In the genomic region with DNA sequence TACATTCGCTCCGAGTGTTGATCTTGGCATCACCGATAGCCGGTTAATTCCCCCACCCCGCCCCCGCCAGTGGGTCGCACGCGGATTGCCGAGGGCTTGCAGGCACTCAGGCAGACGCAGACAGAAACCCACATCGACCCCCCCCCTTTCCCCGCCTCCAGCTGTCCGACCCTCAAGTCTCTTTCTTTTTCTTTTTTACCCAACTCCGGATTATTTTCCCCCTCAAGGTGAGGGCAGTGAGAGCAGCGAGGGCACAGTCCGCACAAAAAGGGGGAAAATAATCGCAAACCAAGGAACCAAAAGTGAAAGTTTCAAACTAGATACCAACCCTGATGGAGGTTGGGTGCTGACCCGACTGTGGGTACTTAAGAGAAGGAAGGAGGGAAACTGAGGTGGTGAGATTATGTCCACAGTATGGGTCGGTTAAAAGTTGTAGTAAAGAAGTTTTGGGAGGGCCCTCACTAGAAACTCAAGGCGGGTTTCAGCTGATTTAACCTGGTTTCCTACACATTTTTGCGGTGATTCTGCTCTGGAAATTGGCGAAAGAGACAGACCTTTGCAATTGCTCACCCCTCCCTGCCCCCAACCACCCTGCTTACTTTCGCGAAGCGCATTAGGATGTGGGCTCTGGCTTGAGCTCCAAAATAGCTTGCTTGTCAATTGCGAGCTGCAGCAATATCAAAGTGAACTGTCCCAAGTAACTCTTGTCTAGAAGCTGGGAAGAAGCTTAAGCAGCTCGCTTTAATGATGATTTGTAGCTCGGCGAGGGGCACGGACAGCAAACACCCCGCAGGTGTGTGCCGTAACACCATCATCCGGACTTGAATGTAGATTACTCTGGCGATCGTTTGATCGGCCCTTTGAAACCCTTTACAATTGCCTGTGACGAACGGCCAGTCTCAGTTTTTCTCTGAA, we compare ENCODE assay signal across 7 cellular contexts. TPM values are rescaled to one million over a fixed set of nuclear protein-coding genes. Genes with fewer than 3 reads are reported as not detected.
DNase-seq lines count a peak whose midpoint lies in the region; ATAC-seq and TF ChIP-seq lines count a peak whose summit lies in the region.

No MANE protein-coding gene starts in this region.

- H3K36me3 Mint-ChIP-seq in activated CD8-positive, alpha-beta T cell treated with anti-CD3 and anti-CD28 coated beads for 36 hours (ENCODE audit: low read depth), result peaks cover 20% of the 10 kb centered on the region
- H3K36me3 Mint-ChIP-seq in immature natural killer cell, result peaks cover 0 to 17% (median 16%) of the 10 kb centered on the region in 3 donors

- H3K27me3 ChIP-seq in HUES48 (ENCODE audit: control insufficient read depth, insufficient read depth, low read length), result peaks cover 60% of the 10 kb centered on the region
- peaks cover 4 to 100% (median 89%) of the 10 kb centered on the region in 7 donors for H3K27me3 ChIP-seq in spleen (replicated peaks in 1 of 7)
- no peaks in the 10 kb centered on the region for H3K27me3 ChIP-seq in SJCRH30

- no peaks in the 10 kb centered on the region for H3K9me3 ChIP-seq in HUES48 (ENCODE audit: control insufficient read depth, insufficient read depth, low read length)
- peaks cover 0 to 19% (median 0%) of the 10 kb centered on the region in 8 donors for H3K9me3 ChIP-seq in spleen
- H3K9me3 ChIP-seq in SJCRH30 (replicated peaks), result no peaks in the 10 kb centered on the region

- peaks cover 21% of the 10 kb centered on the region for H3K4me1 Mint-ChIP-seq in activated CD8-positive, alpha-beta T cell treated with anti-CD3 and anti-CD28 coated beads for 36 hours (ENCODE audit: low read depth)
- peaks cover 13 to 18% of the 10 kb centered on the region in 2 donors for H3K4me1 Mint-ChIP-seq in immature natural killer cell

- no peak for TF ChIP-seq CTCF in activated CD8-positive, alpha-beta T cell treated with anti-CD3 and anti-CD28 coated beads for 36 hours (IDR thresholded peaks at IDR 0.05)
- TF ChIP-seq CTCF in spleen (IDR thresholded peaks at IDR 0.05 in 8 of 11, conservative IDR thresholded peaks at IDR 0.05 in 3 of 11), result no peak

- H3K4me3 ChIP-seq in HUES48 (ENCODE audit: low read depth, low read length), result peak overlapping the region; percentile 65
- peak overlapping the region; percentile 0 to 64 (median 42) for H3K4me3 ChIP-seq in spleen
- H3K4me3 ChIP-seq in SJCRH30, result no peak overlapping the region

- peaks cover 88% of the 10 kb centered on the region for H3K27me3 Mint-ChIP-seq in activated CD8-positive, alpha-beta T cell treated with anti-CD3 and anti-CD28 coated beads for 36 hours
- H3K27me3 Mint-ChIP-seq in immature natural killer cell (ENCODE audit: low read depth in 3 of 3), result peaks cover 37 to 69% (median 53%) of the 10 kb centered on the region in 3 donors

- H3K9me3 Mint-ChIP-seq in activated CD8-positive, alpha-beta T cell treated with anti-CD3 and anti-CD28 coated beads for 36 hours, result peaks cover 14% of the 10 kb centered on the region
- H3K9me3 Mint-ChIP-seq in immature natural killer cell, result peaks cover 12 to 73% (median 38%) of the 10 kb centered on the region in 6 donors

- no peak for DNase-seq in activated CD8-positive, alpha-beta T cell treated with anti-CD3 and anti-CD28 coated beads for 36 hours
- no peak for DNase-seq in immature natural killer cell
- no peak for DNase-seq in spleen
- DNase-seq in SJCRH30, result no peak

- H3K36me3 ChIP-seq in HUES48 (ENCODE audit: control insufficient read depth, insufficient read depth, low read length) (no peaks in the 10 kb centered on the region), spleen (no peaks in the 10 kb centered on the region), SJCRH30 (no peaks in the 10 kb centered on the region)

- H3K4me3 Mint-ChIP-seq in activated CD8-positive, alpha-beta T cell treated with anti-CD3 and anti-CD28 coated beads for 36 hours, result peak overlapping the region; percentile 47
- H3K4me3 Mint-ChIP-seq in immature natural killer cell, result peak overlapping the region; percentile 67 to 92 (median 74)

- no peak overlapping the region for H3K27ac Mint-ChIP-seq in activated CD8-positive, alpha-beta T cell treated with anti-CD3 and anti-CD28 coated beads for 36 hours
- H3K27ac Mint-ChIP-seq in immature natural killer cell, result no peak overlapping the region

- TF ChIP-seq POLR2A in spleen (IDR thresholded peaks at IDR 0.05), result no peak

- H3K4me1 ChIP-seq in HUES48 (ENCODE audit: control insufficient read depth, insufficient read depth, low read length), result peaks cover 76% of the 10 kb centered on the region
- peaks cover 8 to 22% (median 18%) of the 10 kb centered on the region in 6 donors for H3K4me1 ChIP-seq in spleen
- H3K4me1 ChIP-seq in SJCRH30, result peaks cover 4% of the 10 kb centered on the region; the same call in 1 of the 2 replicates

- POLR2A ChIA-PET in activated CD8-positive, alpha-beta T cell treated with anti-CD3 and anti-CD28 coated beads for 36 hours (lab: Charles Lee), result interaction anchor here (1.5 kb wide), 1 partner anchor 26 kb away, joined by 4 read pairs; no protein-coding TSS in a partner anchor

- intact Hi-C loops in activated CD8-positive, alpha-beta T cell treated with anti-CD3 and anti-CD28 coated beads for 36 hours (cut with micrococcal nuclease), result no loop called here
- intact Hi-C loops in spleen (cut with DNase I; ENCODE audit: low total_unique reads), result no loop called here

- ATAC-seq in activated CD8-positive, alpha-beta T cell treated with anti-CD3 and anti-CD28 coated beads for 36 hours, result no peak
- ATAC-seq in GM18498 (IDR thresholded peaks at IDR 0.05; ENCODE audit: unreplicated experiment) (no peak), SK-N-SH treated with all-trans-retinoic acid at 6 μM for 48 hours (no peak)

- 5 to 7% (median 6%) methylated on average over 36 to 39 of the region's 39 CpGs for WGBS in spleen, 5 donors

- CTCF ChIA-PET in activated CD8-positive, alpha-beta T cell treated with anti-CD3 and anti-CD28 coated beads for 36 hours (lab: Charles Lee), result interaction anchor here (0.7 to 3.2 kb wide), 9 partner anchors 9 to 33 kb away, joined by 3 to 10 read pairs (median 3); no protein-coding TSS in a partner anchor

- H3K27ac ChIP-seq in HUES48 (ENCODE audit: low read depth, low read length), result peak overlapping the region; percentile 9
- no peak overlapping the region for H3K27ac ChIP-seq in spleen
- no peak overlapping the region for H3K27ac ChIP-seq in SJCRH30

- peak overlapping the region; percentile 24 for H3K9ac ChIP-seq in HUES48 (ENCODE audit: low read depth, low read length)

TF ChIP-seq in SK-N-SH treated with all-trans-retinoic acid at 6 μM for 48 hours, 23 proteins besides CTCF, POLR2A, EP300 and RAD21 (continues in another document):
- TF ChIP-seq PPARA (CRISPR knock-in tag; IDR thresholded peaks at IDR 0.05; ENCODE audit: borderline replicate concordance), result no peak
- TF ChIP-seq, protein P1, sequence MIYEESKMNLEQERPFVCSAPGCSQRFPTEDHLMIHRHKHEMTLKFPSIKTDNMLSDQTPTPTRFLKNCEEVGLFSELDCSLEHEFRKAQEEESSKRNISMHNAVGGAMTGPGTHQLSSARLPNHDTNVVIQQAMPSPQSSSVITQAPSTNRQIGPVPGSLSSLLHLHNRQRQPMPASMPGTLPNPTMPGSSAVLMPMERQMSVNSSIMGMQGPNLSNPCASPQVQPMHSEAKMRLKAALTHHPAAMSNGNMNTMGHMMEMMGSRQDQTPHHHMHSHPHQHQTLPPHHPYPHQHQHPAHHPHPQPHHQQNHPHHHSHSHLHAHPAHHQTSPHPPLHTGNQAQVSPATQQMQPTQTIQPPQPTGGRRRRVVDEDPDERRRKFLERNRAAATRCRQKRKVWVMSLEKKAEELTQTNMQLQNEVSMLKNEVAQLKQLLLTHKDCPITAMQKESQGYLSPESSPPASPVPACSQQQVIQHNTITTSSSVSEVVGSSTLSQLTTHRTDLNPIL (CRISPR knock-in tag; IDR thresholded peaks at IDR 0.05; ENCODE audit: low read depth), result no peak
- TF ChIP-seq TCF4 (CRISPR knock-in tag; IDR thresholded peaks at IDR 0.05; ENCODE audit: borderline replicate concordance), result no peak
- TF ChIP-seq GLIS3 (CRISPR knock-in tag; IDR thresholded peaks at IDR 0.05), result no peak
- TF ChIP-seq, protein P2, sequence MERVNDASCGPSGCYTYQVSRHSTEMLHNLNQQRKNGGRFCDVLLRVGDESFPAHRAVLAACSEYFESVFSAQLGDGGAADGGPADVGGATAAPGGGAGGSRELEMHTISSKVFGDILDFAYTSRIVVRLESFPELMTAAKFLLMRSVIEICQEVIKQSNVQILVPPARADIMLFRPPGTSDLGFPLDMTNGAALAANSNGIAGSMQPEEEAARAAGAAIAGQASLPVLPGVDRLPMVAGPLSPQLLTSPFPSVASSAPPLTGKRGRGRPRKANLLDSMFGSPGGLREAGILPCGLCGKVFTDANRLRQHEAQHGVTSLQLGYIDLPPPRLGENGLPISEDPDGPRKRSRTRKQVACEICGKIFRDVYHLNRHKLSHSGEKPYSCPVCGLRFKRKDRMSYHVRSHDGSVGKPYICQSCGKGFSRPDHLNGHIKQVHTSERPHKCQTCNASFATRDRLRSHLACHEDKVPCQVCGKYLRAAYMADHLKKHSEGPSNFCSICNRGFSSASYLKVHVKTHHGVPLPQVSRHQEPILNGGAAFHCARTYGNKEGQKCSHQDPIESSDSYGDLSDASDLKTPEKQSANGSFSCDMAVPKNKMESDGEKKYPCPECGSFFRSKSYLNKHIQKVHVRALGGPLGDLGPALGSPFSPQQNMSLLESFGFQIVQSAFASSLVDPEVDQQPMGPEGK (CRISPR knock-in tag; IDR thresholded peaks at IDR 0.05; ENCODE audit: borderline replicate concordance), result no peak
- no peak for TF ChIP-seq ZFP30 (CRISPR knock-in tag; IDR thresholded peaks at IDR 0.05)
- no peak for TF ChIP-seq ESRRG (CRISPR knock-in tag; IDR thresholded peaks at IDR 0.05)
- TF ChIP-seq, protein P3, sequence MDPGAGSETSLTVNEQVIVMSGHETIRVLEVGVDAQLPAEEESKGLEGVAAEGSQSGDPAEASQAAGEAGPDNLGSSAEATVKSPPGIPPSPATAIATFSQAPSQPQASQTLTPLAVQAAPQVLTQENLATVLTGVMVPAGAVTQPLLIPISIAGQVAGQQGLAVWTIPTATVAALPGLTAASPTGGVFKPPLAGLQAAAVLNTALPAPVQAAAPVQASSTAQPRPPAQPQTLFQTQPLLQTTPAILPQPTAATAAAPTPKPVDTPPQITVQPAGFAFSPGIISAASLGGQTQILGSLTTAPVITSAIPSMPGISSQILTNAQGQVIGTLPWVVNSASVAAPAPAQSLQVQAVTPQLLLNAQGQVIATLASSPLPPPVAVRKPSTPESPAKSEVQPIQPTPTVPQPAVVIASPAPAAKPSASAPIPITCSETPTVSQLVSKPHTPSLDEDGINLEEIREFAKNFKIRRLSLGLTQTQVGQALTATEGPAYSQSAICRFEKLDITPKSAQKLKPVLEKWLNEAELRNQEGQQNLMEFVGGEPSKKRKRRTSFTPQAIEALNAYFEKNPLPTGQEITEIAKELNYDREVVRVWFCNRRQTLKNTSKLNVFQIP (CRISPR knock-in tag; IDR thresholded peaks at IDR 0.05; ENCODE audit: borderline replicate concordance, low read depth), result no peak
- no peak for TF ChIP-seq ZNF565 (CRISPR knock-in tag; conservative IDR thresholded peaks at IDR 0.05; ENCODE audit: low read depth)
- TF ChIP-seq ZC3H10 (CRISPR knock-in tag; IDR thresholded peaks at IDR 0.05), result no peak

RNA-seq across cellular contexts. Expression of a gene that starts 15.7 kb away (rescaled TPM):
- not detected for total RNA-seq in activated CD8-positive, alpha-beta T cell treated with anti-CD3 and anti-CD28 coated beads for 36 hours
- polyA plus RNA-seq in immature natural killer cell, result not detected
- total RNA-seq in spleen, result under 1 TPM in 2 of 7 donors, not detected in 5; 0.10 to 0.43 TPM
- polyA plus RNA-seq in spleen, result under 1 TPM; 0.02 to 0.54 (median 0.05) TPM
- total RNA-seq in SJCRH30 (2014; rRNA removed; shearing (Covaris generic)), result 4.7 and 5.4 TPM in 2 replicates
